ENCODE assay signal across 15 cellular contexts in genomic region chr9:104075801-104076753, GRCh38. TPM values are rescaled to one million over a fixed set of nuclear protein-coding genes. Genes with fewer than 3 reads are reported as not detected.
DNase-seq lines count a peak whose midpoint lies in the region; ATAC-seq and TF ChIP-seq lines count a peak whose summit lies in the region.
"Had no signal": no experiment of that assay in that cellular context is flagged by ENCODE, and none has a peak within 500 bp of the region (broad histone marks: within the 10 kb centered on the region; RNA-seq: fewer than 3 reads in every experiment).

No MANE protein-coding gene starts in this region.

- CTCF ChIA-PET in AG04449 (lab: Yijun Ruan, JAX) (interaction anchor here (1.4 to 1.9 kb wide), 3 partner anchors 10 to 18 kb away, joined by 3 to 5 read pairs (median 5); partner anchors contain the start of gene SMC2), mammary epithelial cell (lab: Charles Lee; ENCODE audit: low non-redundant PET) (interaction anchor here (0.7 kb wide), 2 partner anchors 18 to 95 kb away, joined by 3 read pairs; partner anchors contain the start of gene SMC2)

- H3K4me3 ChIP-seq in AG04449 (ENCODE audit: low read depth, low read length): no peak overlapping the region
- peak overlapping the region in 2 of 3 experiments; percentile 11 to 12 for H3K4me3 ChIP-seq in mammary epithelial cell (replicated peaks in 1 of 3; ENCODE audit: insufficient read depth in 1 of 3, low read depth in 2 of 3, low read length in 3 of 3)
- no peak overlapping the region for H3K4me3 ChIP-seq in left lung
- no peak overlapping the region for H3K4me3 ChIP-seq in esophagus squamous epithelium
- H3K4me3 ChIP-seq in spleen: no peak overlapping the region
- H3K4me3 ChIP-seq: heart left ventricle, right atrium auricular region, tibial nerve had no signal

- no peaks in the 10 kb centered on the region for H3K27me3 ChIP-seq in mammary epithelial cell (ENCODE audit: insufficient read depth, low read length)
- no peaks in the 10 kb centered on the region for H3K27me3 ChIP-seq in left lung
- H3K27me3 ChIP-seq in esophagus squamous epithelium: no peaks in the 10 kb centered on the region
- peaks cover 0 to 6% (median 0%) of the 10 kb centered on the region in 7 donors for H3K27me3 ChIP-seq in spleen (replicated peaks in 1 of 7)
- H3K27me3 ChIP-seq: heart left ventricle, right atrium auricular region, tibial nerve had no signal

- peaks cover 36% of the 10 kb centered on the region for H3K4me1 ChIP-seq in mammary epithelial cell (ENCODE audit: insufficient read depth, low read length)
- peaks cover 3 to 5% of the 10 kb centered on the region in 2 donors for H3K4me1 ChIP-seq in left lung
- peaks cover 0 to 7% (median 0%) of the 10 kb centered on the region in 3 donors for H3K4me1 ChIP-seq in esophagus squamous epithelium
- no peaks in the 10 kb centered on the region for H3K4me1 ChIP-seq in spleen
- H3K4me1 ChIP-seq: right atrium auricular region, tibial nerve had no signal

- H3K9me3 ChIP-seq in mammary epithelial cell (replicated peaks; ENCODE audit: insufficient read depth, low read length): no peaks in the 10 kb centered on the region
- peaks cover 0 to 26% of the 10 kb centered on the region in 2 donors for H3K9me3 ChIP-seq in left lung
- no peaks in the 10 kb centered on the region for H3K9me3 ChIP-seq in esophagus squamous epithelium
- peaks cover 1 to 26% (median 16%) of the 10 kb centered on the region in 8 donors for H3K9me3 ChIP-seq in spleen
- H3K9me3 ChIP-seq: right atrium auricular region had no signal

- H3K36me3 ChIP-seq in mammary epithelial cell (ENCODE audit: insufficient read depth, low read length) (no peaks in the 10 kb centered on the region), left lung (no peaks in the 10 kb centered on the region), esophagus squamous epithelium (no peaks in the 10 kb centered on the region), spleen (no peaks in the 10 kb centered on the region)
- H3K36me3 ChIP-seq: heart left ventricle, right atrium auricular region, tibial nerve had no signal

- H3K79me2 ChIP-seq in mammary epithelial cell (ENCODE audit: insufficient read depth, low read length): no peaks in the 10 kb centered on the region

- in situ Hi-C loops in mammary epithelial cell (cut with MboI; ENCODE audit: low sequenced_read_pairs in 2 of 2): no loop called here

- peak overlapping the region; percentile 88 for H2AFZ ChIP-seq in mammary epithelial cell (ENCODE audit: low read depth, low read length)

- no peaks in the 10 kb centered on the region for H4K20me1 ChIP-seq in mammary epithelial cell (ENCODE audit: insufficient read depth, low read length)

- TF ChIP-seq CTCF in AG04449 (IDR thresholded peaks at IDR 0.05; ENCODE audit: insufficient read depth, low read length, missing control alignments) (no peak), mammary epithelial cell (conservative IDR thresholded peaks at IDR 0.05 in 1 of 2, IDR thresholded peaks at IDR 0.05 in 1 of 2; ENCODE audit: extremely low read depth in 1 of 2, insufficient read depth in 1 of 2, low read depth in 1 of 2, low read length in 2 of 2) (peak in 1 of 2 donors; percentile 22), left lung (IDR thresholded peaks at IDR 0.05) (no peak), esophagus squamous epithelium (IDR thresholded peaks at IDR 0.05) (no peak), spleen (IDR thresholded peaks at IDR 0.05 in 8 of 11, conservative IDR thresholded peaks at IDR 0.05 in 3 of 11) (no peak)

- 35% methylated on average over 2 of the region's 2 CpGs for whole genome bisulfite sequencing in mammary epithelial cell (ENCODE audit: low coverage, missing lambda C conversion rate)
- 30 to 60% methylated on average over 2 of the region's 2 CpGs for whole genome bisulfite sequencing in esophagus squamous epithelium, 2 donors
- 48 to 87% (median 79%) methylated on average over 2 of the region's 2 CpGs for WGBS in spleen, 5 donors

- peak overlapping the region; percentile 60 for H3K9ac ChIP-seq in mammary epithelial cell (ENCODE audit: insufficient read depth, low read length)

- peak; percentile 57 for DNase-seq in AG04449 (ENCODE audit: low read depth, low spot score)
- DNase-seq in LHCN-M2 (ENCODE audit: low read depth): peak; percentile 77
- peak; percentile 91 for DNase-seq in mammary epithelial cell
- no peak for DNase-seq in left lung
- no peak for DNase-seq in stimulated activated CD4-positive, alpha-beta T cell treated with anti-CD3 and anti-CD28 coated beads, Interleukin-15, amount 100 ng/mL, for 24 hours
- no peak for DNase-seq in esophagus squamous epithelium (lab: John Stamatoyannopoulos, UW)
- no peak for DNase-seq in HK-2 (ENCODE audit: unreplicated experiment)
- no peak for DNase-seq in spleen
- DNase-seq: activated T-cell treated with anti-CD3 and anti-CD28 coated beads, Interleukin-2, amount 50 U/mL, for 72 hours; CD4-positive, alpha-beta memory T cell; cerebellar nuclear complex; heart left ventricle; NCI-H2107 had no signal

- POLR2A ChIA-PET in AG04449 (lab: Yijun Ruan, JAX): interaction anchor here (1.2 to 2.0 kb wide), 2 partner anchors 17 to 18 kb away, joined by 6 to 7 read pairs; partner anchors contain the start of gene SMC2

- BruUV-seq in mammary epithelial cell (replicated peaks; lab: Mats Ljungman, UMichigan): TSS peak; percentile 57

- peak overlapping the region; percentile 98 for H3K27ac ChIP-seq in mammary epithelial cell (ENCODE audit: insufficient read depth, low read depth, low read length)
- H3K27ac ChIP-seq in left lung: peak overlapping the region; percentile 56 to 72
- H3K27ac ChIP-seq in esophagus squamous epithelium: no peak overlapping the region
- no peak overlapping the region for H3K27ac ChIP-seq in spleen
- H3K27ac ChIP-seq: tibial nerve had no signal

- peak; percentile 52 for ATAC-seq in left lung
- ATAC-seq: heart left ventricle had no signal

- H3K4me2 ChIP-seq in mammary epithelial cell (ENCODE audit: insufficient read depth, low read depth, low read length): peak overlapping the region; percentile 64

- TF ChIP-seq POLR2A in esophagus squamous epithelium (IDR thresholded peaks at IDR 0.05) (no peak), spleen (IDR thresholded peaks at IDR 0.05) (no peak)

- intact Hi-C loops in mammary epithelial cell (cut with micrococcal nuclease) (loop anchor here (1.0 kb wide), 1 partner anchor 18 kb away; the partner anchor contains the start of gene SMC2), left lung (cut with DNase I) (no loop called here), esophagus squamous epithelium (cut with DNase I) (no loop called here), spleen (cut with DNase I; ENCODE audit: low total_unique reads) (no loop called here)

- dilution Hi-C loops in mammary epithelial cell (cut with HindIII; ENCODE audit: low sequenced_read_pairs): no loop called here

RNA-seq across cellular contexts. Expression of gene SMC2, which starts 18.0 kb away (rescaled TPM):
- total RNA-seq in LHCN-M2 (2014; rRNA removed) (40.3 and 43.9 TPM in 2 replicates), mammary epithelial cell (10 to 100 TPM in 1 of 2 donors, 1 to 10 TPM in 1; 9.8 to 25.1 TPM), left lung (10 to 100 TPM; 14.9 to 16.2 TPM), esophagus squamous epithelium (10 to 100 TPM in 3 of 4 donors, 1 to 10 TPM in 1; 6.7 to 17.6 (median 13.7) TPM), spleen (10 to 100 TPM; 11.8 to 18.8 (median 12.8) TPM)
- 8.0 TPM for polyA plus RNA-seq in LHCN-M2 (2012)
- polyA plus RNA-seq in mammary epithelial cell (13.8 TPM), spleen (1 to 10 TPM; 3.0 to 4.2 (median 3.7) TPM)
- 11.4 TPM for polyA minus RNA-seq in mammary epithelial cell

Comparison
In these comparisons a context has a peak if more than half of its experiments do, and no peak if none do; other contexts are left out.
1. DNase-seq: peak in AG04449 (single experiment), LHCN-M2 (single experiment) and mammary epithelial cell (single experiment); none in left lung (0 of 2), stimulated activated CD4-positive, alpha-beta T cell treated with anti-CD3 and anti-CD28 coated beads, Interleukin-15, amount 100 ng/mL, for 24 hours (single experiment), esophagus squamous epithelium (single experiment), HK-2 (single experiment) and spleen (single experiment).
2. H3K4me3 ChIP-seq: peak in mammary epithelial cell (2 of 3); none in AG04449 (single experiment), left lung (0 of 2), esophagus squamous epithelium (0 of 4) and spleen (0 of 8).
3. H3K27ac ChIP-seq: peak in mammary epithelial cell (single experiment) and left lung (2 of 2); none in esophagus squamous epithelium (0 of 4) and spleen (0 of 8).